1 cellular context compared by ENCODE assay signal in genomic region chr15:69591905-69592508, GRCh38.
A peak's percentile ranks its signal among the peaks of the same experiment; 100 is the strongest.
TF ChIP-seq lines count a peak whose summit lies in the region.

No MANE protein-coding gene starts in this region.

TF ChIP-seq in A549, 52 proteins besides CTCF, POLR2A, EP300 and RAD21 (continued from another document):
- TF ChIP-seq PBX3 (IDR thresholded peaks at IDR 0.05) (peak; percentile 56; the same call in 1 of the 2 replicates), RARB (CRISPR knock-in tag; IDR thresholded peaks at IDR 0.05) (0 out of 2 replicates have a peak, but pooled peaks have one; percentile 32), MYC (IDR thresholded peaks at IDR 0.05; ENCODE audit: borderline replicate concordance, low read length) (no peak), BCL3 (IDR thresholded peaks at IDR 0.05) (peak; percentile 96; the same call in 2 of the 3 replicates), GATA3 (IDR thresholded peaks at IDR 0.05; ENCODE audit: borderline replicate concordance) (peak; percentile 98)
- TF ChIP-seq, protein P1, sequence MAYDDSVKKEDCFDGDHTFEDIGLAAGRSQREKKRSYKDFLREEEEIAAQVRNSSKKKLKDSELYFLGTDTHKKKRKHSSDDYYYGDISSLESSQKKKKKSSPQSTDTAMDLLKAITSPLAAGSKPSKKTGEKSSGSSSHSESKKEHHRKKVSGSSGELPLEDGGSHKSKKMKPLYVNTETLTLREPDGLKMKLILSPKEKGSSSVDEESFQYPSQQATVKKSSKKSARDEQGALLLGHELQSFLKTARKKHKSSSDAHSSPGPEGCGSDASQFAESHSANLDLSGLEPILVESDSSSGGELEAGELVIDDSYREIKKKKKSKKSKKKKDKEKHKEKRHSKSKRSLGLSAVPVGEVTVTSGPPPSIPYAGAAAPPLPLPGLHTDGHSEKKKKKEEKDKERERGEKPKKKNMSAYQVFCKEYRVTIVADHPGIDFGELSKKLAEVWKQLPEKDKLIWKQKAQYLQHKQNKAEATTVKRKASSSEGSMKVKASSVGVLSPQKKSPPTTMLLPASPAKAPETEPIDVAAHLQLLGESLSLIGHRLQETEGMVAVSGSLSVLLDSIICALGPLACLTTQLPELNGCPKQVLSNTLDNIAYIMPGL (CRISPR knock-in tag; IDR thresholded peaks at IDR 0.05; ENCODE audit: borderline replicate concordance): no peak
